8 cellular contexts compared by ENCODE assay signal in genomic region chr7:27155816-27156507, GRCh38. TPM values are rescaled to one million over a fixed set of nuclear protein-coding genes. Genes with fewer than 3 reads are reported as not detected.
DNase-seq lines count a peak whose midpoint lies in the region; ATAC-seq and TF ChIP-seq lines count a peak whose summit lies in the region.

No MANE protein-coding gene starts in this region.

- H4K8ac ChIP-seq in mesenchymal stem cell (ENCODE audit: low read length) = peak overlapping the region; percentile 47

- H3K27me3 ChIP-seq in A673 (replicated peaks; ENCODE audit: insufficient read depth, low read depth, low read length, poor library complexity) = peaks cover 75% of the 10 kb centered on the region
- no peaks in the 10 kb centered on the region for H3K27me3 ChIP-seq in HCT116 (ENCODE audit: insufficient read depth, low read length)
- peaks cover 0 to 78% of the 10 kb centered on the region in 2 experiments for H3K27me3 ChIP-seq in mesenchymal stem cell (ENCODE audit: control insufficient read depth in 1 of 2, insufficient read depth in 1 of 2, low read length in 2 of 2)

- peaks cover 7% of the 10 kb centered on the region for H3K4me1 ChIP-seq in A673 (ENCODE audit: insufficient read depth, low read length, poor library complexity, severe bottlenecking)
- peaks cover 15 to 54% of the 10 kb centered on the region in 2 experiments for H3K4me1 ChIP-seq in HCT116 (ENCODE audit: control insufficient read depth in 1 of 2, insufficient read depth in 2 of 2, low read length in 2 of 2)
- H3K4me1 ChIP-seq in mesenchymal stem cell (ENCODE audit: control insufficient read depth, insufficient read depth, low read depth, low read length) = peaks cover 16% of the 10 kb centered on the region

- H2BK12ac ChIP-seq in mesenchymal stem cell (ENCODE audit: low read length in 2 of 2) = no peak overlapping the region

- H3K4me2 ChIP-seq in HCT116 (ENCODE audit: low read length) (peak overlapping the region; percentile 100), mesenchymal stem cell (ENCODE audit: low read length, poor library complexity, severe bottlenecking) (no peak overlapping the region)

- WGBS in mesenchymal stem cell = 31% methylated on average over 63 of the region's 63 CpGs

- H4K20me1 ChIP-seq in HCT116 (ENCODE audit: insufficient read depth) = no peaks in the 10 kb centered on the region

- H3K9me3 ChIP-seq in A673 (ENCODE audit: low read depth, low read length, poor library complexity, severe bottlenecking) (no peaks in the 10 kb centered on the region), HCT116 (ENCODE audit: control insufficient read depth in 1 of 2, insufficient read depth in 1 of 2, low read depth in 1 of 2, low read length in 2 of 2) (no peaks in the 10 kb centered on the region), mesenchymal stem cell (ENCODE audit: control insufficient read depth, low read length) (no peaks in the 10 kb centered on the region)

- no peak overlapping the region for H4K91ac ChIP-seq in mesenchymal stem cell (ENCODE audit: low read length)

- BruUV-seq in A673 (replicated peaks; lab: Mats Ljungman, UMichigan) (no TSS peak), HCT116 (replicated peaks; lab: Mats Ljungman, UMichigan) (TSS peak; percentile 66)

- intact Hi-C loops in A673 (cut with micrococcal nuclease; ENCODE audit: unreplicated experiment) (no loop called here), HCT116 (cut with micrococcal nuclease) (no loop called here)

- peak overlapping the region; percentile 70 for H3K27ac Mint-ChIP-seq in activated naive CD4-positive, alpha-beta T cell treated with anti-CD3 and anti-CD28 coated beads, Interleukin-2, amount 10 ng/mL, durations not matched to agents 7 days and 5 days

- TF ChIP-seq CTCF in A673 (conservative IDR thresholded peaks at IDR 0.05; ENCODE audit: low read depth, low read length) = no peak
- no peak for TF ChIP-seq CTCF in HCT116 (IDR thresholded peaks at IDR 0.05 in 2 of 3, conservative IDR thresholded peaks at IDR 0.05 in 1 of 3; ENCODE audit: borderline replicate concordance in 1 of 3, insufficient read depth in 1 of 3, low read depth in 2 of 3, low read length in 2 of 3)

- H3K9me2 ChIP-seq in HCT116 (ENCODE audit: insufficient read depth) = no peaks in the 10 kb centered on the region

- no peak overlapping the region for H2AK5ac ChIP-seq in mesenchymal stem cell (ENCODE audit: low read length, severe bottlenecking)

- peak overlapping the region; percentile 49 for H3K4me3 ChIP-seq in A673 (ENCODE audit: low read depth, low read length, poor library complexity, severe bottlenecking)
- peak overlapping the region; percentile 70 to 88 for H3K4me3 ChIP-seq in HCT116 (replicated peaks in 1 of 2; ENCODE audit: low read depth in 1 of 2, low read length in 2 of 2)
- H3K4me3 ChIP-seq in mesenchymal stem cell (ENCODE audit: insufficient read depth in 1 of 2, low read depth in 1 of 2, low read length in 2 of 2) = peak overlapping the region; percentile 32 to 82

- peaks cover 100% of the 10 kb centered on the region for H3K27me3 Mint-ChIP-seq in activated naive CD4-positive, alpha-beta T cell treated with anti-CD3 and anti-CD28 coated beads, Interleukin-2, amount 10 ng/mL, durations not matched to agents 7 days and 5 days

- no peak overlapping the region for H3K4ac ChIP-seq in mesenchymal stem cell (ENCODE audit: low read depth in 1 of 2, low read length in 2 of 2)

- H3K4me1 Mint-ChIP-seq in activated naive CD4-positive, alpha-beta T cell treated with anti-CD3 and anti-CD28 coated beads, Interleukin-2, amount 10 ng/mL, durations not matched to agents 7 days and 5 days = peaks cover 28% of the 10 kb centered on the region

- H3K79me1 ChIP-seq in mesenchymal stem cell (replicated peaks; ENCODE audit: low read length, poor library complexity, severe bottlenecking) = peaks cover 8% of the 10 kb centered on the region

- peak overlapping the region; percentile 94 for H3K9ac ChIP-seq in HCT116 (ENCODE audit: low read length)
- H3K9ac ChIP-seq in mesenchymal stem cell (ENCODE audit: low read length) = peak overlapping the region; percentile 90

- H3K36me3 ChIP-seq in A673 (ENCODE audit: insufficient read depth, low read length, poor library complexity, severe bottlenecking) (no peaks in the 10 kb centered on the region), HCT116 (ENCODE audit: control insufficient read depth in 1 of 2, insufficient read depth in 2 of 2, low read length in 2 of 2) (no peaks in the 10 kb centered on the region), mesenchymal stem cell (ENCODE audit: control insufficient read depth in 1 of 2, insufficient read depth in 2 of 2, low read depth in 1 of 2, low read length in 2 of 2) (peaks cover 0 to 26% of the 10 kb centered on the region in 2 experiments)

- peak; percentile 47 for TF ChIP-seq POLR2A in HCT116 (IDR thresholded peaks at IDR 0.05; ENCODE audit: borderline replicate concordance, extremely low read depth, insufficient read depth, insufficient read length)

- H3K23ac ChIP-seq in mesenchymal stem cell (ENCODE audit: low read length in 2 of 2) = peak overlapping the region in 1 of 2 experiments; percentile 41

- ATAC-seq in HCT116 (peak; percentile 31), GM18517 (IDR thresholded peaks at IDR 0.05; ENCODE audit: unreplicated experiment) (no peak), GM21528 (IDR thresholded peaks at IDR 0.05; ENCODE audit: low FRiP score, unreplicated experiment) (no peak)

- peaks cover 1% of the 10 kb centered on the region for H3K9me3 Mint-ChIP-seq in activated naive CD4-positive, alpha-beta T cell treated with anti-CD3 and anti-CD28 coated beads, Interleukin-2, amount 10 ng/mL, durations not matched to agents 7 days and 5 days

- TF ChIP-seq RAD21 in HCT116 (IDR thresholded peaks at IDR 0.05; ENCODE audit: low read depth) = no peak

- H2BK120ac ChIP-seq in mesenchymal stem cell (ENCODE audit: low read depth, low read length) = no peak overlapping the region

- no peak for DNase-seq in A673 (ENCODE audit: low spot score)
- no peak for DNase-seq in HCT116 (ENCODE audit: low read depth, low spot score)
- DNase-seq in activated naive CD4-positive, alpha-beta T cell treated with anti-CD3 and anti-CD28 coated beads, Interleukin-2, amount 10 ng/mL, durations not matched to agents 7 days and 5 days = no peak
- DNase-seq in mesenchymal stem cell = no peak
- DNase-seq in Ammon's horn (ENCODE audit: low spot score) = no peak
- no peak for DNase-seq in stimulated activated CD4-positive, alpha-beta T cell treated with anti-CD3 and anti-CD28 coated beads, Interleukin-2, amount 100 ng/mL, for 48 hours

- RAD21 ChIA-PET in HCT116 (lab: Charles Lee; ENCODE audit: low non-redundant PET in 1 of 2, low total read pairs in 2 of 2, uncharacterized antibody in 2 of 2, unreplicated experiment in 2 of 2) = no interaction called here

- H3K18ac ChIP-seq in mesenchymal stem cell (ENCODE audit: low read depth in 1 of 2, low read length in 2 of 2) = peak overlapping the region; percentile 34 to 41

- H3K27ac ChIP-seq in A673 (ENCODE audit: low read depth, low read length, poor library complexity, severe bottlenecking) = no peak overlapping the region
- H3K27ac ChIP-seq in HCT116 (ENCODE audit: low read depth, low read length) = peak overlapping the region; percentile 91
- no peak overlapping the region for H3K27ac ChIP-seq in mesenchymal stem cell (ENCODE audit: low read length, poor library complexity, severe bottlenecking)

- H3K79me2 ChIP-seq in HCT116 (ENCODE audit: insufficient read depth, low read length) = peaks cover 21% of the 10 kb centered on the region

- CTCF ChIA-PET in A673 (lab: Charles Lee) = no interaction called here
- CTCF ChIA-PET in HCT116 (lab: Charles Lee) = interaction anchor here (1.0 to 2.0 kb wide), 3 partner anchors 10 to 1264 kb away, joined by 3 to 12 read pairs (median 4); no protein-coding TSS in a partner anchor
- CTCF ChIA-PET in activated naive CD4-positive, alpha-beta T cell treated with anti-CD3 and anti-CD28 coated beads, Interleukin-2, amount 10 ng/mL, durations not matched to agents 7 days and 5 days (lab: Charles Lee) = no interaction called here

- H3K4me3 Mint-ChIP-seq in activated naive CD4-positive, alpha-beta T cell treated with anti-CD3 and anti-CD28 coated beads, Interleukin-2, amount 10 ng/mL, durations not matched to agents 7 days and 5 days = peak overlapping the region; percentile 33

- peak overlapping the region; percentile 93 for H2AFZ ChIP-seq in HCT116 (ENCODE audit: low read depth, low read length, poor library complexity, severe bottlenecking)
- peak overlapping the region; percentile 36 for H2AFZ ChIP-seq in mesenchymal stem cell (ENCODE audit: low read depth, low read length)

- H3K36me3 Mint-ChIP-seq in activated naive CD4-positive, alpha-beta T cell treated with anti-CD3 and anti-CD28 coated beads, Interleukin-2, amount 10 ng/mL, durations not matched to agents 7 days and 5 days = peaks cover 6% of the 10 kb centered on the region

- no peak overlapping the region for H2BK15ac ChIP-seq in mesenchymal stem cell (ENCODE audit: low read depth, poor library complexity, severe bottlenecking)

- no peak overlapping the region for H3K14ac ChIP-seq in mesenchymal stem cell (ENCODE audit: low read length in 2 of 2)

- POLR2A ChIA-PET in A673 (lab: Charles Lee; ENCODE audit: low non-redundant PET) (no interaction called here), HCT116 (lab: Charles Lee) (interaction anchor here (2.0 kb wide), 1 partner anchor 12 kb away, joined by 5 read pairs; no protein-coding TSS in a partner anchor)

- no peak overlapping the region for H2BK5ac ChIP-seq in mesenchymal stem cell (ENCODE audit: low read depth, low read length, poor library complexity, severe bottlenecking)

TF ChIP-seq in HCT116, 20 proteins besides CTCF, POLR2A, EP300 and RAD21 (continues in another document):
- peak; percentile 65 for TF ChIP-seq YY1 (IDR thresholded peaks at IDR 0.05; ENCODE audit: extremely low read depth, insufficient replicate concordance, low read depth, low read length)

RNA-seq across cellular contexts. Expression of gene HOXA7, which starts 0.5 kb away (rescaled TPM):
- total RNA-seq in A673 (2021) (0.56 and 1.5 TPM in 2 replicates), HCT116 (2021; ENCODE audit: unreplicated experiment) (15.0 TPM)
- 8.0 and 10.6 TPM in 2 replicates for polyA plus RNA-seq in HCT116 (2012)
- polyA plus RNA-seq in mesenchymal stem cell (2013, experiment 1 of 2) = 3.1 TPM
- 3.2 TPM for polyA plus RNA-seq in mesenchymal stem cell (2013, experiment 2 of 2)

RNA-seq across cellular contexts. Expression of gene HOXA3, which starts 3.6 kb away (rescaled TPM):
- total RNA-seq in A673 (2021) = not detected in 2 replicates
- 9.2 TPM for total RNA-seq in HCT116 (2021; ENCODE audit: unreplicated experiment)
- 5.6 and 5.7 TPM in 2 replicates for polyA plus RNA-seq in HCT116 (2012)
- polyA plus RNA-seq in mesenchymal stem cell (2013, experiment 1 of 2) = 0.39 TPM
- polyA plus RNA-seq in mesenchymal stem cell (2013, experiment 2 of 2) = 0.51 TPM

RNA-seq across cellular contexts. Expression of gene HOXA6, which starts 8.4 kb away (rescaled TPM):
- total RNA-seq in A673 (2021) = not detected in 2 replicates
- 12.7 TPM for total RNA-seq in HCT116 (2021; ENCODE audit: unreplicated experiment)
- polyA plus RNA-seq in HCT116 (2012) = 3.9 and 4.9 TPM in 2 replicates
- 0.62 TPM for polyA plus RNA-seq in mesenchymal stem cell (2013, experiment 1 of 2)
- 0.59 TPM for polyA plus RNA-seq in mesenchymal stem cell (2013, experiment 2 of 2)

RNA-seq across cellular contexts. Expression of gene HOXA9, which starts 9.4 kb away (rescaled TPM):
- not detected in 2 replicates for total RNA-seq in A673 (2021)
- 91.0 TPM for total RNA-seq in HCT116 (2021; ENCODE audit: unreplicated experiment)
- polyA plus RNA-seq in HCT116 (2012) = 48.2 and 62.8 TPM in 2 replicates
- polyA plus RNA-seq in mesenchymal stem cell (2013, experiment 1 of 2) = 9.8 TPM
- polyA plus RNA-seq in mesenchymal stem cell (2013, experiment 2 of 2) = 9.8 TPM

RNA-seq across cellular contexts. Expression of gene HOXA5, which starts 12.5 kb away (rescaled TPM):
- total RNA-seq in A673 (2021) (not detected in 2 replicates), HCT116 (2021; ENCODE audit: unreplicated experiment) (6.7 TPM)
- 3.2 and 7.2 TPM in 2 replicates for polyA plus RNA-seq in HCT116 (2012)
- polyA plus RNA-seq in mesenchymal stem cell (2013, experiment 1 of 2) = 2.0 TPM
- polyA plus RNA-seq in mesenchymal stem cell (2013, experiment 2 of 2) = 2.0 TPM

Comparison
In these comparisons a context has a peak if more than half of its experiments do, and no peak if none do; other contexts are left out.
1. RNA of gene HOXA3, which starts 3.6 kb away (total RNA-seq): 9.2 TPM in HCT116 (single experiment); not detected in A673; every median in the first group is over 10 times any median in the second.
2. RNA of gene HOXA6, which starts 8.4 kb away (total RNA-seq): 12.7 TPM in HCT116 (single experiment); not detected in A673; every median in the first group is over 10 times any median in the second.
3. Peak in every context shown above with its lines, with median percentiles within 50 percentile points of each other: H3K4me3 ChIP-seq.